In genomic region chr7:13262929-13263530, GRCh38 we compare ENCODE assay signal across 1 cellular context.
TF ChIP-seq lines count a peak whose summit lies in the region.

No MANE protein-coding gene starts in this region.

TF ChIP-seq in GM23338, 12 proteins besides CTCF, POLR2A, EP300 and RAD21 (continued from another document):
- no peak for TF ChIP-seq REST (IDR thresholded peaks at IDR 0.05; ENCODE audit: unreplicated experiment)
- TF ChIP-seq POLR2AphosphoS5 (IDR thresholded peaks at IDR 0.05; ENCODE audit: low read depth) = no peak
- no peak for TF ChIP-seq ZNF114 (CRISPR knock-in tag; IDR thresholded peaks at IDR 0.05)
- TF ChIP-seq ZNF462 (CRISPR knock-in tag; IDR thresholded peaks at IDR 0.05) = no peak
- TF ChIP-seq CREB1 (CRISPR knock-in tag; IDR thresholded peaks at IDR 0.05; ENCODE audit: low read depth) = no peak
- TF ChIP-seq STAT1 (IDR thresholded peaks at IDR 0.05; ENCODE audit: unreplicated experiment) = no peak
